ENCODE assay signal across 7 cellular contexts in the genomic region with DNA sequence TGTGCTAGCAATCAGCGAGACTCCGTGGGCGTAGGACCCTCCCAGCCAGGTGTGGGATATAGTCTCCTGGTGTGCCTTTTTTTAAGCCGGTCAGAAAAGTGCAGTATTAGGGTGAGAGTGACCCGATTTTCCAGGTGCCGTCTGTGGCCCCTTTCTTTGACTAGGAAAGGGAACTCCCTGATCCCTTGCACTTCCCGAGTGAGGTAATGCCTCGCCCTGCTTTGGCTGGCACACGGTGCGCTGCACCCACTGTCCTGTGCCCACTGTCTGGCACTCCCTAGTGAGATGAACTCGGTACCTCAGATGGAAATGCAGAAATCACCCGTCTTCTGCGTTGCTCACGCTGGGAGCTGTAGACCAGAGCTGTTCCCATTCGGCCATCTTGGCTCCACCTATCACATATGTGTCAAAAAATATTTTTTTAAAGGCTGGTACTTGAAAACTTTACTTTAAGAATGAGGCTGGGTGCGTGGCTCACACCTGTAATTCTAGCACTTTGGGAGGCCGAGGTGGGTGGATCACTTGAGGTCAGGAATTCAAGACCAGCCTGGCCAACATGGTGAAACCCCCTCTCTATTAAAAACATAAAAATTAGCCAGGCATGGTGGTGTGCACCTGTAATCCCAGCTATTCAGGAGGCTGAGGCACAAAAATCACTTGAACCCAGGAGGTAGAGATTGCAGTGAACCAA.
DNase-seq lines count a peak whose midpoint lies in the region; ATAC-seq, FAIRE-seq and TF ChIP-seq lines count a peak whose summit lies in the region.
"Not testable (repeated sequence)": the region's sequence is repeated elsewhere in the genome, so short reads cannot be mapped to it uniquely, and the experiment has no call there.

No MANE protein-coding gene starts in this region.

- H3K9ac ChIP-seq in K562 (ENCODE audit: insufficient read depth in 1 of 2, low read depth in 2 of 2, low read length in 2 of 2), result not testable (repeated sequence)
- peak overlapping the region; percentile 63; the same call in 1 of the 2 replicates for H3K9ac ChIP-seq in iPS-20b (ENCODE audit: low read depth, low read length)

- not testable (repeated sequence) for TF ChIP-seq POLR2A in K562 (conservative IDR thresholded peaks at IDR 0.05); suprapubic skin (IDR thresholded peaks at IDR 0.05)

- H3K4me3 ChIP-seq in HEK293 (ENCODE audit: low read depth, low read length); K562: not testable (repeated sequence)
- peak overlapping the region; percentile 71 for H3K4me3 ChIP-seq in iPS-20b (ENCODE audit: low read length)
- peak overlapping the region; percentile 41 for H3K4me3 ChIP-seq in neuron (ENCODE audit: low read length)
- peak overlapping the region; percentile 7 for H3K4me3 ChIP-seq in suprapubic skin

- intact Hi-C loops in K562 (cut with micrococcal nuclease), result not testable (repeated sequence)

- in situ Hi-C loops in K562 (cut with MboI), result not testable (repeated sequence)

- H3K27me3 ChIP-seq in K562 (ENCODE audit: control insufficient read depth in 2 of 2, insufficient read depth in 2 of 2, low read length in 2 of 2); foreskin keratinocyte; iPS-20b (ENCODE audit: insufficient read depth, low read length); neuron (ENCODE audit: insufficient read depth, low read length); suprapubic skin: not testable (repeated sequence)

- H3K27ac ChIP-seq in HEK293 (ENCODE audit: extremely low read depth, low read depth, low read length) (peak overlapping the region; percentile 67), foreskin keratinocyte (peak overlapping the region; percentile 83), suprapubic skin (peak overlapping the region; percentile 56)
- not testable (repeated sequence) for H3K27ac ChIP-seq in K562 (ENCODE audit: extremely low read depth, low read depth, low read length); iPS-20b (ENCODE audit: low read length)

- 3% methylated on average over 17 of the region's 17 CpGs for WGBS in K562 (ENCODE audit: insufficient coverage, low coverage, missing lambda C conversion rate)
- WGBS in suprapubic skin, result 70% methylated on average over 13 of the region's 17 CpGs

- not testable (repeated sequence) for H3K9me1 ChIP-seq in K562 (ENCODE audit: control insufficient read depth, insufficient read depth, low read length)

- BruUV-seq in K562 (replicated peaks; lab: Mats Ljungman, UMichigan), result not testable (repeated sequence)

- not testable (repeated sequence) for TF ChIP-seq CTCF in HEK293 (tag by site-specific recombination; IDR thresholded peaks at IDR 0.05); K562 (IDR thresholded peaks at IDR 0.05 in 2 of 3, conservative IDR thresholded peaks at IDR 0.05 in 1 of 3; ENCODE audit: insufficient read depth in 2 of 3, low read depth in 1 of 3, low read length in 3 of 3); foreskin keratinocyte (conservative IDR thresholded peaks at IDR 0.05); suprapubic skin (IDR thresholded peaks at IDR 0.05)

- H3K9me3 ChIP-seq in HEK293 (ENCODE audit: control insufficient read depth, insufficient read depth, low read depth, low read length); K562 (replicated peaks; ENCODE audit: control insufficient read depth, insufficient read depth, low read depth, low read length); iPS-20b (ENCODE audit: insufficient read depth, low read depth, low read length); neuron (ENCODE audit: low read length); suprapubic skin: not testable (repeated sequence)

- peak; percentile 6 for FAIRE-seq in K562 (lab: Jason Lieb, UNC)

- TF ChIP-seq RAD21 in K562 (CRISPR knock-in tag; conservative IDR thresholded peaks at IDR 0.05 in 1 of 2, IDR thresholded peaks at IDR 0.05 in 1 of 2), result not testable (repeated sequence)

- H3K36me3 ChIP-seq in HEK293 (ENCODE audit: control insufficient read depth in 2 of 2, insufficient read depth in 1 of 2, low read length in 2 of 2); K562 (ENCODE audit: control insufficient read depth, insufficient read depth, low read length); iPS-20b (ENCODE audit: insufficient read depth, low read depth, low read length); neuron (ENCODE audit: insufficient read depth, low read length); suprapubic skin: not testable (repeated sequence)

- H3K4me2 ChIP-seq in K562 (ENCODE audit: insufficient read depth, low read length), result peak overlapping the region; percentile 32; the same call in 1 of the 2 replicates

- TF ChIP-seq EP300 in K562 (IDR thresholded peaks at IDR 0.05; ENCODE audit: low read length); suprapubic skin (IDR thresholded peaks at IDR 0.05): not testable (repeated sequence)

- POLR2A ChIA-PET in HEK293 (lab: Yijun Ruan, JAX); K562 (lab: Yijun Ruan, JAX): not testable (repeated sequence)

- H3K4me1 ChIP-seq in HEK293 (ENCODE audit: control insufficient read depth, insufficient read depth, low read length) (peaks cover 10% of the 10 kb centered on the region), foreskin keratinocyte (peaks cover 30% of the 10 kb centered on the region), suprapubic skin (peaks cover 25% of the 10 kb centered on the region)
- H3K4me1 ChIP-seq in K562 (replicated peaks in 1 of 2; ENCODE audit: control insufficient read depth in 2 of 2, insufficient read depth in 2 of 2, low read length in 2 of 2); iPS-20b (ENCODE audit: insufficient read depth, low read length); neuron (ENCODE audit: insufficient read depth, low read length): not testable (repeated sequence)

- peak; percentile 3 for DNase-seq in NCI-H748 treated with DMSO at 0.1 percent for 48 hours (lab: John Stamatoyannopoulos, UW)
- not testable (repeated sequence) for DNase-seq in K562 (ENCODE audit: extremely low read depth in 1 of 4, low spot score in 3 of 4); suprapubic skin (ENCODE audit: low spot score in 2 of 2)
- peak; percentile 33 to 39 for DNase-seq in foreskin keratinocyte

- H2AFZ ChIP-seq in K562 (ENCODE audit: low read depth, low read length) (peak overlapping the region; percentile 63; the same call in 1 of the 2 replicates), neuron (ENCODE audit: low read depth, low read length) (peak overlapping the region; percentile 46)

- CTCF ChIA-PET in HEK293 (lab: Yijun Ruan, JAX), result not testable (repeated sequence)
- CTCF ChIA-PET in K562 (lab: Yijun Ruan, JAX; ENCODE audit: low intra/inter-chr PET ratio), result interaction anchor here (0.6 kb wide), 1 partner anchor 61 kb away, joined by 3 read pairs; no protein-coding TSS in a partner anchor

- ATAC-seq in K562, result not testable (repeated sequence)
- peak; percentile 10 for ATAC-seq in foreskin keratinocyte

- not testable (repeated sequence) for H4K20me1 ChIP-seq in K562 (replicated peaks; ENCODE audit: control insufficient read depth, insufficient read depth, low read length)

- not testable (repeated sequence) for H3K79me2 ChIP-seq in K562 (ENCODE audit: control insufficient read depth, insufficient read depth, low read length)

TF ChIP-seq in HEK293, 187 proteins besides CTCF, POLR2A, EP300 and RAD21 (continues in another document):
- TF ChIP-seq, protein P1, sequence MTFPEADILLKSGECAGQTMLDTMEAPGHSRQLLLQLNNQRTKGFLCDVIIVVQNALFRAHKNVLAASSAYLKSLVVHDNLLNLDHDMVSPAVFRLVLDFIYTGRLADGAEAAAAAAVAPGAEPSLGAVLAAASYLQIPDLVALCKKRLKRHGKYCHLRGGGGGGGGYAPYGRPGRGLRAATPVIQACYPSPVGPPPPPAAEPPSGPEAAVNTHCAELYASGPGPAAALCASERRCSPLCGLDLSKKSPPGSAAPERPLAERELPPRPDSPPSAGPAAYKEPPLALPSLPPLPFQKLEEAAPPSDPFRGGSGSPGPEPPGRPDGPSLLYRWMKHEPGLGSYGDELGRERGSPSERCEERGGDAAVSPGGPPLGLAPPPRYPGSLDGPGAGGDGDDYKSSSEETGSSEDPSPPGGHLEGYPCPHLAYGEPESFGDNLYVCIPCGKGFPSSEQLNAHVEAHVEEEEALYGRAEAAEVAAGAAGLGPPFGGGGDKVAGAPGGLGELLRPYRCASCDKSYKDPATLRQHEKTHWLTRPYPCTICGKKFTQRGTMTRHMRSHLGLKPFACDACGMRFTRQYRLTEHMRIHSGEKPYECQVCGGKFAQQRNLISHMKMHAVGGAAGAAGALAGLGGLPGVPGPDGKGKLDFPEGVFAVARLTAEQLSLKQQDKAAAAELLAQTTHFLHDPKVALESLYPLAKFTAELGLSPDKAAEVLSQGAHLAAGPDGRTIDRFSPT (tag by site-specific recombination; IDR thresholded peaks at IDR 0.05), result 0 out of 2 replicates have a peak, but pooled peaks have one; percentile 18
- TF ChIP-seq ZBTB17 (tag by site-specific recombination; IDR thresholded peaks at IDR 0.05), result 0 out of 2 replicates have a peak, but pooled peaks have one; percentile 14
